In genomic region chr4:101279377-101279871, GRCh38 we compare ENCODE assay signal across 8 cellular contexts.
DNase-seq lines count a peak whose midpoint lies in the region; ATAC-seq and TF ChIP-seq lines count a peak whose summit lies in the region.

No MANE protein-coding gene starts in this region.

- TF ChIP-seq POLR2A in adrenal gland (IDR thresholded peaks at IDR 0.05), result peak in 1 of 2 donors; percentile 79

- DNase-seq in AG08395 (ENCODE audit: low spot score) (peak; percentile 82), adrenal gland (peak; percentile 63 to 86 (median 76)), mesenchymal stem cell (peak; percentile 95), GM10266 (ENCODE audit: extremely low spot score) (no peak), type B pancreatic cell (ENCODE audit: extremely low spot score, unreplicated experiment) (no peak)
- no peak for DNase-seq in activated CD4-positive, alpha-beta T cell treated with anti-CD3 and anti-CD28 coated beads, Interleukin-2, amount 50 U/mL, for 1 hour

- no peak overlapping the region for H3K4ac ChIP-seq in mesenchymal stem cell (ENCODE audit: low read depth in 1 of 2, low read length in 2 of 2)

- H2AFZ ChIP-seq in mesenchymal stem cell (ENCODE audit: low read depth, low read length), result no peak overlapping the region

- H3K23ac ChIP-seq in mesenchymal stem cell (ENCODE audit: low read length in 2 of 2), result no peak overlapping the region

- H2BK15ac ChIP-seq in mesenchymal stem cell (ENCODE audit: low read depth, poor library complexity, severe bottlenecking), result no peak overlapping the region

- H3K9me3 ChIP-seq in adrenal gland (replicated peaks in 1 of 3) (no peaks in the 10 kb centered on the region), mesenchymal stem cell (ENCODE audit: control insufficient read depth, low read length) (no peaks in the 10 kb centered on the region)

- H3K14ac ChIP-seq in mesenchymal stem cell (ENCODE audit: low read length in 2 of 2), result no peak overlapping the region

- H3K4me1 ChIP-seq in adrenal gland (replicated peaks in 1 of 2) (peaks cover 38 to 61% of the 10 kb centered on the region in 2 donors), mesenchymal stem cell (ENCODE audit: control insufficient read depth, insufficient read depth, low read depth, low read length) (peaks cover 4% of the 10 kb centered on the region)

- intact Hi-C loops in adrenal gland (cut with DNase I), result loop anchor here in 1 of 2 donors (10.0 kb wide), 1 partner anchor 65 kb away; the partner anchor contains the start of gene PPP3CA

- H2BK120ac ChIP-seq in mesenchymal stem cell (ENCODE audit: low read depth, low read length), result no peak overlapping the region

- 14 to 23% (median 20%) methylated on average over 3 of the region's 3 CpGs for WGBS in adrenal gland, 4 donors
- 8% methylated on average over 2 of the region's 3 CpGs for WGBS in mesenchymal stem cell

- TF ChIP-seq CTCF in adrenal gland (IDR thresholded peaks at IDR 0.05) (no peak), GM10266 (IDR thresholded peaks at IDR 0.05; ENCODE audit: control insufficient read depth, insufficient read depth, low read depth, missing control alignments) (no peak), type B pancreatic cell (conservative IDR thresholded peaks at IDR 0.05) (no peak)

- no peak overlapping the region for H3K4me3 Mint-ChIP-seq in type B pancreatic cell

- H3K79me1 ChIP-seq in mesenchymal stem cell (replicated peaks; ENCODE audit: low read length, poor library complexity, severe bottlenecking), result peaks cover 18% of the 10 kb centered on the region

- H2BK5ac ChIP-seq in mesenchymal stem cell (ENCODE audit: low read depth, low read length, poor library complexity, severe bottlenecking), result no peak overlapping the region

- ATAC-seq in GM19328 (IDR thresholded peaks at IDR 0.05; ENCODE audit: unreplicated experiment) (peak; percentile 56), HG03378 (IDR thresholded peaks at IDR 0.05; ENCODE audit: unreplicated experiment) (peak; percentile 76)

- H3K4me1 Mint-ChIP-seq in type B pancreatic cell (ENCODE audit: unreplicated experiment), result peaks cover 16% of the 10 kb centered on the region

- no peak overlapping the region for H3K4me3 ChIP-seq in adrenal gland
- H3K4me3 ChIP-seq in mesenchymal stem cell (ENCODE audit: insufficient read depth in 1 of 2, low read depth in 1 of 2, low read length in 2 of 2), result peak overlapping the region in 1 of 2 experiments; percentile 28

- H3K4me2 ChIP-seq in mesenchymal stem cell (ENCODE audit: low read length, poor library complexity, severe bottlenecking), result no peak overlapping the region

- H4K8ac ChIP-seq in mesenchymal stem cell (ENCODE audit: low read length), result no peak overlapping the region

- H3K36me3 Mint-ChIP-seq in type B pancreatic cell, result peaks cover 7% of the 10 kb centered on the region

- H3K27ac ChIP-seq in adrenal gland, result peak overlapping the region; percentile 19 to 82 (median 67)
- H3K27ac ChIP-seq in mesenchymal stem cell (ENCODE audit: low read length, poor library complexity, severe bottlenecking), result no peak overlapping the region

- H3K9me3 Mint-ChIP-seq in type B pancreatic cell, result peaks cover 6% of the 10 kb centered on the region

- H3K36me3 ChIP-seq in adrenal gland (replicated peaks in 1 of 2) (no peaks in the 10 kb centered on the region), mesenchymal stem cell (ENCODE audit: control insufficient read depth in 1 of 2, insufficient read depth in 2 of 2, low read depth in 1 of 2, low read length in 2 of 2) (no peaks in the 10 kb centered on the region)

- H2AK5ac ChIP-seq in mesenchymal stem cell (ENCODE audit: low read length, severe bottlenecking), result no peak overlapping the region

- no peak overlapping the region for H2BK12ac ChIP-seq in mesenchymal stem cell (ENCODE audit: low read length in 2 of 2)

- no peak overlapping the region for H3K27ac Mint-ChIP-seq in type B pancreatic cell

- H4K91ac ChIP-seq in mesenchymal stem cell (ENCODE audit: low read length), result no peak overlapping the region

- H3K27me3 ChIP-seq in adrenal gland, result no peaks in the 10 kb centered on the region
- H3K27me3 ChIP-seq in mesenchymal stem cell (ENCODE audit: control insufficient read depth in 1 of 2, insufficient read depth in 1 of 2, low read length in 2 of 2), result no peaks in the 10 kb centered on the region

- no peaks in the 10 kb centered on the region for H3K27me3 Mint-ChIP-seq in type B pancreatic cell

- H3K9ac ChIP-seq in mesenchymal stem cell (ENCODE audit: low read length), result peak overlapping the region; percentile 68

- no peak overlapping the region for H3K18ac ChIP-seq in mesenchymal stem cell (ENCODE audit: low read depth in 1 of 2, low read length in 2 of 2)

Comparison
In these comparisons a context has a peak if more than half of its experiments do, and no peak if none do; other contexts are left out.
1. DNase-seq: peak in AG08395 (single experiment), adrenal gland (7 of 7) and mesenchymal stem cell (single experiment); none in GM10266 (single experiment), activated CD4-positive, alpha-beta T cell treated with anti-CD3 and anti-CD28 coated beads, Interleukin-2, amount 50 U/mL, for 1 hour (single experiment) and type B pancreatic cell (single experiment).